1 cellular context compared by ENCODE assay signal in the genomic region with DNA sequence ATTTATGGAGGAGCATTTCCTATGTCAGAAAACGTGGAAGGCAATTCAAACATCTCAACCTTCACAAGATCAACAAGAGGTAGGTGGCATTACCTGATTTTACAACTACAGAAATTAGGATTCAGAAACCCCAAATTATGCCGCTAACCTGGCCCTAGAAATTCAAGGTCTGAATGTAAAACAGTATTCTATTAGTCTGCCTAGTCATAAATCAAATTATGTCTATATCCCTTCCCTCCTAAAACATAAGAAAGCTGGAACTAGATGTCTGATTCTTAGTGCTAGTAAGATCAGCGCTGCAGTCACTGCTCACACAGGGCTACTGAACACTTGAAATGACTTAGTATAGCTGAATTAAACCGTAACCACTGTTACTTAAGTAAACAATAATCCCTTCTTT.
TF ChIP-seq lines count a peak whose summit lies in the region.

No MANE protein-coding gene starts in this region.

TF ChIP-seq in liver, 16 proteins besides CTCF, POLR2A, EP300 and RAD21 (continued from another document):
- TF ChIP-seq, protein P1, sequence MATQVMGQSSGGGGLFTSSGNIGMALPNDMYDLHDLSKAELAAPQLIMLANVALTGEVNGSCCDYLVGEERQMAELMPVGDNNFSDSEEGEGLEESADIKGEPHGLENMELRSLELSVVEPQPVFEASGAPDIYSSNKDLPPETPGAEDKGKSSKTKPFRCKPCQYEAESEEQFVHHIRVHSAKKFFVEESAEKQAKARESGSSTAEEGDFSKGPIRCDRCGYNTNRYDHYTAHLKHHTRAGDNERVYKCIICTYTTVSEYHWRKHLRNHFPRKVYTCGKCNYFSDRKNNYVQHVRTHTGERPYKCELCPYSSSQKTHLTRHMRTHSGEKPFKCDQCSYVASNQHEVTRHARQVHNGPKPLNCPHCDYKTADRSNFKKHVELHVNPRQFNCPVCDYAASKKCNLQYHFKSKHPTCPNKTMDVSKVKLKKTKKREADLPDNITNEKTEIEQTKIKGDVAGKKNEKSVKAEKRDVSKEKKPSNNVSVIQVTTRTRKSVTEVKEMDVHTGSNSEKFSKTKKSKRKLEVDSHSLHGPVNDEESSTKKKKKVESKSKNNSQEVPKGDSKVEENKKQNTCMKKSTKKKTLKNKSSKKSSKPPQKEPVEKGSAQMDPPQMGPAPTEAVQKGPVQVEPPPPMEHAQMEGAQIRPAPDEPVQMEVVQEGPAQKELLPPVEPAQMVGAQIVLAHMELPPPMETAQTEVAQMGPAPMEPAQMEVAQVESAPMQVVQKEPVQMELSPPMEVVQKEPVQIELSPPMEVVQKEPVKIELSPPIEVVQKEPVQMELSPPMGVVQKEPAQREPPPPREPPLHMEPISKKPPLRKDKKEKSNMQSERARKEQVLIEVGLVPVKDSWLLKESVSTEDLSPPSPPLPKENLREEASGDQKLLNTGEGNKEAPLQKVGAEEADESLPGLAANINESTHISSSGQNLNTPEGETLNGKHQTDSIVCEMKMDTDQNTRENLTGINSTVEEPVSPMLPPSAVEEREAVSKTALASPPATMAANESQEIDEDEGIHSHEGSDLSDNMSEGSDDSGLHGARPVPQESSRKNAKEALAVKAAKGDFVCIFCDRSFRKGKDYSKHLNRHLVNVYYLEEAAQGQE (IDR thresholded peaks at IDR 0.05) = no peak
- TF ChIP-seq GABPA (IDR thresholded peaks at IDR 0.05 in 1 of 2, conservative IDR thresholded peaks at IDR 0.05 in 1 of 2) (no peak), FOXA2 (IDR thresholded peaks at IDR 0.05) (no peak), EGR1 (IDR thresholded peaks at IDR 0.05; ENCODE audit: low read depth in 2 of 2) (no peak), HNF4A (conservative IDR thresholded peaks at IDR 0.05) (no peak), FOXA1 (IDR thresholded peaks at IDR 0.05) (no peak), JUND (IDR thresholded peaks at IDR 0.05) (no peak), SP1 (IDR thresholded peaks at IDR 0.05) (no peak), YY1 (IDR thresholded peaks at IDR 0.05) (no peak)
TF ChIP-seq in liver: peak in this region for 0.
